ENCODE assay signal across 8 cellular contexts in genomic region chr10:30782543-30783461, GRCh38.
DNase-seq lines count a peak whose midpoint lies in the region; ATAC-seq and TF ChIP-seq lines count a peak whose summit lies in the region.

No MANE protein-coding gene starts in this region.

- H2AFZ ChIP-seq in fibroblast of lung (ENCODE audit: low read length) = no peak overlapping the region

- no peak overlapping the region for H3K4me2 ChIP-seq in fibroblast of lung (ENCODE audit: extremely low read depth, insufficient read depth, low read length)

- no peaks in the 10 kb centered on the region for H3K36me3 ChIP-seq in fibroblast of lung (ENCODE audit: control insufficient read depth, insufficient read depth, low read length)

- DNase-seq in Daoy (ENCODE audit: low read depth) (peak; percentile 35), NCI-H2171 (lab: John Stamatoyannopoulos, UW) (peak; percentile 19), fibroblast of lung (ENCODE audit: low read depth in 2 of 2) (peak; percentile 45 to 71), superior temporal gyrus (ENCODE audit: extremely low spot score) (peak; percentile 36), immature natural killer cell (no peak)
- DNase-seq in activated T-cell treated with anti-CD3 and anti-CD28 coated beads, Interleukin-2, amount 50 U/mL, for 1 hour = no peak

- peak; percentile 37 for ATAC-seq in GM21576 (IDR thresholded peaks at IDR 0.05; ENCODE audit: unreplicated experiment)
- ATAC-seq in HG02870 (IDR thresholded peaks at IDR 0.05; ENCODE audit: unreplicated experiment) = no peak

- peaks cover 18 to 22% of the 10 kb centered on the region in 2 donors for H3K4me1 Mint-ChIP-seq in immature natural killer cell

- peak overlapping the region in 2 of 5 donors; percentile 26 to 30 for H3K4me3 Mint-ChIP-seq in immature natural killer cell

- no peaks in the 10 kb centered on the region for H4K20me1 ChIP-seq in fibroblast of lung (ENCODE audit: control insufficient read depth, extremely low read depth, insufficient read depth, low read length)

- H3K4me1 ChIP-seq in fibroblast of lung (ENCODE audit: control insufficient read depth, extremely low read depth, insufficient read depth, low read length) = peaks cover 20% of the 10 kb centered on the region

- H3K9ac ChIP-seq in fibroblast of lung (ENCODE audit: insufficient read depth, low read length) = no peak overlapping the region

- peaks cover 0 to 5% (median 3%) of the 10 kb centered on the region in 3 donors for H3K27me3 Mint-ChIP-seq in immature natural killer cell (ENCODE audit: low read depth in 3 of 3)

- no peaks in the 10 kb centered on the region for H3K27me3 ChIP-seq in fibroblast of lung (ENCODE audit: control insufficient read depth, insufficient read depth, low read length)

- TF ChIP-seq CTCF in fibroblast of lung (conservative IDR thresholded peaks at IDR 0.05 in 1 of 2, IDR thresholded peaks at IDR 0.05 in 1 of 2; ENCODE audit: low read depth in 1 of 2, low read length in 2 of 2) = no peak

- no peaks in the 10 kb centered on the region for H3K9me3 Mint-ChIP-seq in immature natural killer cell

- no peaks in the 10 kb centered on the region for H3K9me3 ChIP-seq in fibroblast of lung (ENCODE audit: control insufficient read depth, insufficient read depth, low read depth, low read length)

- no peak overlapping the region for H3K4me3 ChIP-seq in fibroblast of lung (replicated peaks in 1 of 4; ENCODE audit: control extremely low read depth in 1 of 4, insufficient read depth in 1 of 4, low read depth in 3 of 4, low read length in 4 of 4)

- H3K79me2 ChIP-seq in fibroblast of lung (ENCODE audit: control insufficient read depth, insufficient read depth, low read length) = no peaks in the 10 kb centered on the region

- no peak overlapping the region for H3K27ac Mint-ChIP-seq in immature natural killer cell

- H3K36me3 Mint-ChIP-seq in immature natural killer cell = no peaks in the 10 kb centered on the region

- peak overlapping the region; percentile 58 for H3K27ac ChIP-seq in fibroblast of lung (ENCODE audit: insufficient read depth, low read length)

Comparison
In these comparisons a context has a peak if more than half of its experiments do, and no peak if none do; other contexts are left out.
1. DNase-seq: peak in Daoy (single experiment), NCI-H2171 (single experiment), fibroblast of lung (2 of 2) and superior temporal gyrus (single experiment); none in activated T-cell treated with anti-CD3 and anti-CD28 coated beads, Interleukin-2, amount 50 U/mL, for 1 hour (single experiment) and immature natural killer cell (0 of 3).